Comparison of ENCODE assay signal across 8 cellular contexts in genomic region chr9:96020822-96021615, GRCh38.
A peak's percentile ranks its signal among the peaks of the same experiment; 100 is the strongest.
DNase-seq lines count a peak whose midpoint lies in the region; ATAC-seq and TF ChIP-seq lines count a peak whose summit lies in the region.

No MANE protein-coding gene starts in this region.

- H3K27ac ChIP-seq in endodermal cell (ENCODE audit: low read depth, low read length) = no peak overlapping the region
- H3K27ac ChIP-seq in substantia nigra (ENCODE audit: low read depth, low read length, poor library complexity, severe bottlenecking) = peak overlapping the region; percentile 67

- TF ChIP-seq CTCF in endodermal cell (conservative IDR thresholded peaks at IDR 0.05) (no peak), mucosa of descending colon (IDR thresholded peaks at IDR 0.05) (no peak)

- H3K27me3 ChIP-seq in endodermal cell (ENCODE audit: control insufficient read depth, insufficient read depth, low read length, poor library complexity, severe bottlenecking) = peaks cover 72% of the 10 kb centered on the region

- H3K9me3 ChIP-seq in endodermal cell (ENCODE audit: control insufficient read depth, low read length) (no peaks in the 10 kb centered on the region), mucosa of descending colon (no peaks in the 10 kb centered on the region)

- peak; percentile 57 for ATAC-seq in mucosa of descending colon
- ATAC-seq in HG03135 (IDR thresholded peaks at IDR 0.05; ENCODE audit: unreplicated experiment) = no peak

- no peaks in the 10 kb centered on the region for H3K9me3 Mint-ChIP-seq in endodermal cell

- H3K4me1 ChIP-seq in endodermal cell (ENCODE audit: control insufficient read depth, insufficient read depth, low read length) = no peaks in the 10 kb centered on the region
- H3K4me1 ChIP-seq in mucosa of descending colon (ENCODE audit: low read depth) = peaks cover 20% of the 10 kb centered on the region

- WGBS in endodermal cell (ENCODE audit: insufficient coverage in 1 of 2, insufficient read length in 1 of 2), 2 experiments = 2% methylated on average over 10 to 80 of the region's 80 CpGs

- H3K4me3 ChIP-seq in endodermal cell (ENCODE audit: low read length) = peak overlapping the region; percentile 74
- no peak overlapping the region for H3K4me3 ChIP-seq in mucosa of descending colon

- intact Hi-C loops in mucosa of descending colon (cut with DNase I, micrococcal nuclease) = no loop called here

- no peaks in the 10 kb centered on the region for H3K36me3 ChIP-seq in endodermal cell (ENCODE audit: control insufficient read depth, insufficient read depth, low read length)
- H3K36me3 ChIP-seq in mucosa of descending colon (ENCODE audit: low read depth) = no peaks in the 10 kb centered on the region

- peaks cover 71% of the 10 kb centered on the region for H3K27me3 Mint-ChIP-seq in endodermal cell (ENCODE audit: insufficient read depth)

- DNase-seq in NCI-H82 (lab: John Stamatoyannopoulos, UW) = peak; percentile 18
- no peak for DNase-seq in NCI-H82 treated with DMSO at 0.1 percent for 48 hours (lab: John Stamatoyannopoulos, UW; ENCODE audit: unreplicated experiment)
- peak; percentile 49 for DNase-seq in activated CD4-positive, alpha-beta T cell treated with anti-CD3 and anti-CD28 coated beads, Interleukin-2, amount 50 U/mL, for 1 hour
- DNase-seq in endodermal cell = peak; percentile 76
- peak in 2 of 3 donors; percentile 33 to 54 for DNase-seq in mucosa of descending colon
- peak in 16 of 49 donors; percentile 12 to 54 (median 34) for DNase-seq in substantia nigra (lab: John Stamatoyannopoulos, UW)
- DNase-seq in inferior parietal cortex (ENCODE audit: extremely low spot score) = no peak

- H3K9ac ChIP-seq in endodermal cell (ENCODE audit: extremely low read depth, low read length, poor library complexity, severe bottlenecking) = peak overlapping the region; percentile 3

- H3K27ac Mint-ChIP-seq in endodermal cell = no peak overlapping the region

- peak overlapping the region; percentile 63 for H3K4me3 Mint-ChIP-seq in endodermal cell

- H3K4me1 Mint-ChIP-seq in endodermal cell = peaks cover 5% of the 10 kb centered on the region

- no peaks in the 10 kb centered on the region for H3K36me3 Mint-ChIP-seq in endodermal cell (ENCODE audit: low read depth)

Comparison
In these comparisons a context has a peak if more than half of its experiments do, and no peak if none do; other contexts are left out.
1. DNase-seq: peak in NCI-H82 (single experiment), activated CD4-positive, alpha-beta T cell treated with anti-CD3 and anti-CD28 coated beads, Interleukin-2, amount 50 U/mL, for 1 hour (single experiment), endodermal cell (single experiment) and mucosa of descending colon (2 of 3); none in NCI-H82 treated with DMSO at 0.1 percent for 48 hours (single experiment) and inferior parietal cortex (single experiment).